1 cellular context compared by ENCODE assay signal in the genomic region with DNA sequence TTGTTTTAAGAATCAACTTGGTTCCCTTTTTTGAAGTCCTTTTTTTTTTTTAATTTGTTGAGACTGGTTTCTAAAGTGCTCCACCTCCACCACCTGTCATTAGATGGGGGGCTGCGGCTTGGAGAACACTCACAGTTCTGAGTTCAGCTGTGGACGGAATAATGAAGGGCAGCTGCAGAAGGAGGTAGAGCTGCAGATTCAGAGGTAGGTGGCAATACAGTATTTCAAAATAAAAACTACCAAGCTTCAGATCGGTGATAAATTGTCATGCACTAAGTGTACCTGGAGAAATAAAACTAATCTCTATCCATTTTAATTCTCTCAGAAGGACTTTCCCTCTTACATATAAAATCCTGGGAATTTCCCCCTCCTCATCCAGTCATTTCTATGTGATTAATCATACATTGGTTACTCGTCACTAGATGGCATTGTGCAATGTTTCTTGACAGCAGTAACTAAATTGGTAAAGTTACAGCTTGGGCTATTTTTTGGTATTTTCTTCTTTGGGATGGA.
TF ChIP-seq lines count a peak whose summit lies in the region.

No MANE protein-coding gene starts in this region.

TF ChIP-seq in GM23338, 12 proteins besides CTCF, POLR2A, EP300 and RAD21 (continued from another document):
- TF ChIP-seq, protein P1, sequence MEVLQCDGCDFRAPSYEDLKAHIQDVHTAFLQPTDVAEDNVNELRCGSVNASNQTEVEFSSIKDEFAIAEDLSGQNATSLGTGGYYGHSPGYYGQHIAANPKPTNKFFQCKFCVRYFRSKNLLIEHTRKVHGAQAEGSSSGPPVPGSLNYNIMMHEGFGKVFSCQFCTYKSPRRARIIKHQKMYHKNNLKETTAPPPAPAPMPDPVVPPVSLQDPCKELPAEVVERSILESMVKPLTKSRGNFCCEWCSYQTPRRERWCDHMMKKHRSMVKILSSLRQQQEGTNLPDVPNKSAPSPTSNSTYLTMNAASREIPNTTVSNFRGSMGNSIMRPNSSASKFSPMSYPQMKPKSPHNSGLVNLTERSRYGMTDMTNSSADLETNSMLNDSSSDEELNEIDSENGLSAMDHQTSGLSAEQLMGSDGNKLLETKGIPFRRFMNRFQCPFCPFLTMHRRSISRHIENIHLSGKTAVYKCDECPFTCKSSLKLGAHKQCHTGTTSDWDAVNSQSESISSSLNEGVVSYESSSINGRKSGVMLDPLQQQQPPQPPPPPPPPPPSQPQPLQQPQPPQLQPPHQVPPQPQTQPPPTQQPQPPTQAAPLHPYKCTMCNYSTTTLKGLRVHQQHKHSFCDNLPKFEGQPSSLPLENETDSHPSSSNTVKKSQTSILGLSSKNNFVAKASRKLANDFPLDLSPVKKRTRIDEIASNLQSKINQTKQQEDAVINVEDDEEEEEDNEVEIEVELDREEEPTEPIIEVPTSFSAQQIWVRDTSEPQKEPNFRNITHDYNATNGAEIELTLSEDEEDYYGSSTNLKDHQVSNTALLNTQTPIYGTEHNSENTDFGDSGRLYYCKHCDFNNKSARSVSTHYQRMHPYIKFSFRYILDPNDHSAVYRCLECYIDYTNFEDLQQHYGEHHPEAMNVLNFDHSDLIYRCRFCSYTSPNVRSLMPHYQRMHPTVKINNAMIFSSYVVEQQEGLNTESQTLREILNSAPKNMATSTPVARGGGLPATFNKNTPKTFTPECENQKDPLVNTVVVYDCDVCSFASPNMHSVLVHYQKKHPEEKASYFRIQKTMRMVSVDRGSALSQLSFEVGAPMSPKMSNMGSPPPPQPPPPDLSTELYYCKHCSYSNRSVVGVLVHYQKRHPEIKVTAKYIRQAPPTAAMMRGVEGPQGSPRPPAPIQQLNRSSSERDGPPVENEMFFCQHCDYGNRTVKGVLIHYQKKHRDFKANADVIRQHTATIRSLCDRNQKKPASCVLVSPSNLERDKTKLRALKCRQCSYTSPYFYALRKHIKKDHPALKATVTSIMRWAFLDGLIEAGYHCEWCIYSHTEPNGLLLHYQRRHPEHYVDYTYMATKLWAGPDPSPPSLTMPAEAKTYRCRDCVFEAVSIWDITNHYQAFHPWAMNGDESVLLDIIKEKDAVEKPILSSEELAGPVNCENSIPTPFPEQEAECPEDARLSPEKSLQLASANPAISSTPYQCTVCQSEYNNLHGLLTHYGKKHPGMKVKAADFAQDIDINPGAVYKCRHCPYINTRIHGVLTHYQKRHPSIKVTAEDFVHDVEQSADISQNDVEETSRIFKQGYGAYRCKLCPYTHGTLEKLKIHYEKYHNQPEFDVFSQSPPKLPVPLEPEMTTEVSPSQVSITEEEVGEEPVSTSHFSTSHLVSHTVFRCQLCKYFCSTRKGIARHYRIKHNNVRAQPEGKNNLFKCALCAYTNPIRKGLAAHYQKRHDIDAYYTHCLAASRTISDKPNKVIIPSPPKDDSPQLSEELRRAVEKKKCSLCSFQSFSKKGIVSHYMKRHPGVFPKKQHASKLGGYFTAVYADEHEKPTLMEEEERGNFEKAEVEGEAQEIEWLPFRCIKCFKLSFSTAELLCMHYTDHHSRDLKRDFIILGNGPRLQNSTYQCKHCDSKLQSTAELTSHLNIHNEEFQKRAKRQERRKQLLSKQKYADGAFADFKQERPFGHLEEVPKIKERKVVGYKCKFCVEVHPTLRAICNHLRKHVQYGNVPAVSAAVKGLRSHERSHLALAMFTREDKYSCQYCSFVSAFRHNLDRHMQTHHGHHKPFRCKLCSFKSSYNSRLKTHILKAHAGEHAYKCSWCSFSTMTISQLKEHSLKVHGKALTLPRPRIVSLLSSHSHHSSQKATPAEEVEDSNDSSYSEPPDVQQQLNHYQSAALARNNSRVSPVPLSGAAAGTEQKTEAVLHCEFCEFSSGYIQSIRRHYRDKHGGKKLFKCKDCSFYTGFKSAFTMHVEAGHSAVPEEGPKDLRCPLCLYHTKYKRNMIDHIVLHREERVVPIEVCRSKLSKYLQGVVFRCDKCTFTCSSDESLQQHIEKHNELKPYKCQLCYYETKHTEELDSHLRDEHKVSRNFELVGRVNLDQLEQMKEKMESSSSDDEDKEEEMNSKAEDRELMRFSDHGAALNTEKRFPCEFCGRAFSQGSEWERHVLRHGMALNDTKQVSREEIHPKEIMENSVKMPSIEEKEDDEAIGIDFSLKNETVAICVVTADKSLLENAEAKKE (CRISPR knock-in tag; IDR thresholded peaks at IDR 0.05): no peak
- no peak for TF ChIP-seq EZH2 (IDR thresholded peaks at IDR 0.05; ENCODE audit: low read depth, unreplicated experiment)
- no peak for TF ChIP-seq JUNB (IDR thresholded peaks at IDR 0.05; ENCODE audit: unreplicated experiment)
- no peak for TF ChIP-seq CREB1 (CRISPR knock-in tag; IDR thresholded peaks at IDR 0.05; ENCODE audit: low read depth)
- TF ChIP-seq, protein P2, sequence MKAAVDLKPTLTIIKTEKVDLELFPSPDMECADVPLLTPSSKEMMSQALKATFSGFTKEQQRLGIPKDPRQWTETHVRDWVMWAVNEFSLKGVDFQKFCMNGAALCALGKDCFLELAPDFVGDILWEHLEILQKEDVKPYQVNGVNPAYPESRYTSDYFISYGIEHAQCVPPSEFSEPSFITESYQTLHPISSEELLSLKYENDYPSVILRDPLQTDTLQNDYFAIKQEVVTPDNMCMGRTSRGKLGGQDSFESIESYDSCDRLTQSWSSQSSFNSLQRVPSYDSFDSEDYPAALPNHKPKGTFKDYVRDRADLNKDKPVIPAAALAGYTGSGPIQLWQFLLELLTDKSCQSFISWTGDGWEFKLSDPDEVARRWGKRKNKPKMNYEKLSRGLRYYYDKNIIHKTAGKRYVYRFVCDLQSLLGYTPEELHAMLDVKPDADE (IDR thresholded peaks at IDR 0.05): no peak
- no peak for TF ChIP-seq EZH2phosphoT487 (IDR thresholded peaks at IDR 0.05; ENCODE audit: unreplicated experiment)
- TF ChIP-seq POLR2AphosphoS5 (IDR thresholded peaks at IDR 0.05; ENCODE audit: low read depth): no peak
- no peak for TF ChIP-seq STAT1 (IDR thresholded peaks at IDR 0.05; ENCODE audit: unreplicated experiment)
- TF ChIP-seq, protein P3, sequence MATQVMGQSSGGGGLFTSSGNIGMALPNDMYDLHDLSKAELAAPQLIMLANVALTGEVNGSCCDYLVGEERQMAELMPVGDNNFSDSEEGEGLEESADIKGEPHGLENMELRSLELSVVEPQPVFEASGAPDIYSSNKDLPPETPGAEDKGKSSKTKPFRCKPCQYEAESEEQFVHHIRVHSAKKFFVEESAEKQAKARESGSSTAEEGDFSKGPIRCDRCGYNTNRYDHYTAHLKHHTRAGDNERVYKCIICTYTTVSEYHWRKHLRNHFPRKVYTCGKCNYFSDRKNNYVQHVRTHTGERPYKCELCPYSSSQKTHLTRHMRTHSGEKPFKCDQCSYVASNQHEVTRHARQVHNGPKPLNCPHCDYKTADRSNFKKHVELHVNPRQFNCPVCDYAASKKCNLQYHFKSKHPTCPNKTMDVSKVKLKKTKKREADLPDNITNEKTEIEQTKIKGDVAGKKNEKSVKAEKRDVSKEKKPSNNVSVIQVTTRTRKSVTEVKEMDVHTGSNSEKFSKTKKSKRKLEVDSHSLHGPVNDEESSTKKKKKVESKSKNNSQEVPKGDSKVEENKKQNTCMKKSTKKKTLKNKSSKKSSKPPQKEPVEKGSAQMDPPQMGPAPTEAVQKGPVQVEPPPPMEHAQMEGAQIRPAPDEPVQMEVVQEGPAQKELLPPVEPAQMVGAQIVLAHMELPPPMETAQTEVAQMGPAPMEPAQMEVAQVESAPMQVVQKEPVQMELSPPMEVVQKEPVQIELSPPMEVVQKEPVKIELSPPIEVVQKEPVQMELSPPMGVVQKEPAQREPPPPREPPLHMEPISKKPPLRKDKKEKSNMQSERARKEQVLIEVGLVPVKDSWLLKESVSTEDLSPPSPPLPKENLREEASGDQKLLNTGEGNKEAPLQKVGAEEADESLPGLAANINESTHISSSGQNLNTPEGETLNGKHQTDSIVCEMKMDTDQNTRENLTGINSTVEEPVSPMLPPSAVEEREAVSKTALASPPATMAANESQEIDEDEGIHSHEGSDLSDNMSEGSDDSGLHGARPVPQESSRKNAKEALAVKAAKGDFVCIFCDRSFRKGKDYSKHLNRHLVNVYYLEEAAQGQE (IDR thresholded peaks at IDR 0.05; ENCODE audit: unreplicated experiment): no peak
